In the genomic region with DNA sequence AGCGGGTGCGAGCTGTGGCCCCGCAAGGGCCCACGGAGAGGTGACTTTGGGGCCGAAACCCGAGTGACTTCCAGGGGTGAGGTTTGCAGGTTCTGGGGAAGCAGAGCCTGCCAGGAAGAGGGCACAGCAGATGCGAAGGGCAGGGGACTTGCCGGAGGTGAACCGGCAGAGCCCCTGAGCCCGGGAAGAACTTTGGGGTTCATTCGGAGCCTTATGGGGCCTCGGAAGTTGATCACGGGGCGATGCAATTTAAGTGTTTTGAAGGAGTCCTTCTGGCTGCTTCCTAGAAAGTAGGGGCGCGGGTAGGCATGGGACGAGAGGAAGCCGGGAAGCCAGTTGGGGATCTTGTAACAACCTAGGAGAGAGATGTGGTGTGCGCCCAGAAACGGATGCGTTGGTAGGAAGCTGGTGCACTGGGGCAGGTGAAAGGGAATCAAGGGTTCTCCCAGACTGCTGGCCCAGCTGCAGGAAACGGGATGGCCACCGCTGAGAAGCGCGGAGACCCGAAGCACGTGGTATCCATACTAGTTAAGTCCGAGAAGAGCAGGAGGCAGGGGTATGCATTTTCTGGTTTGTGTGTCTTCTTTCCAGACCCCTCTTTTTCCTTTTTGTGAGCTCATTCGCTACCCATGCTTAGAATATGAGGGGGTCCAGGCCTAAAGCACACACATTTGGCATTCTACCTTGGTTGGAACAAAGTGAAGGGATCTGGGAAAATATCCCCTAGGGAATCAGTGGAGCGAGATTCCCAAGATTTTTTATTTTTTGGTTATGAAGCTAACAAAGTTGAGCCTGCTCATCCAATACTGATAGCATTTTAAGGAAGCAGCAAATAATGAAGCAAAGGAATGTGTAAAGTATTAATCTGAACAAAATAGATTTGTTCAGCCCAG, we compare ENCODE assay signal across 8 cellular contexts. TPM values are rescaled to one million over a fixed set of nuclear protein-coding genes. Genes with fewer than 3 reads are reported as not detected.
DNase-seq lines count a peak whose midpoint lies in the region; ATAC-seq and TF ChIP-seq lines count a peak whose summit lies in the region.

No MANE protein-coding gene starts in this region.

- DNase-seq in NK-92 treated with Interleukin-12 subunit alpha and Interleukin-12 subunit beta, amount 100 ng/mL, for 24 hours (lab: John Stamatoyannopoulos, UW), result peak; percentile 26
- DNase-seq in NK-92 (lab: John Stamatoyannopoulos, UW; ENCODE audit: unreplicated experiment) (no peak), HCEC 1CT (peak; percentile 36), NCI-H1105 (lab: John Stamatoyannopoulos, UW) (peak; percentile 11), epithelial cell of prostate (ENCODE audit: low read depth, low spot score) (no peak), naive B cell (no peak), vagina (ENCODE audit: extremely low spot score in 2 of 2) (no peak)
- DNase-seq in activated CD4-positive, alpha-beta T cell treated with anti-CD3 and anti-CD28 coated beads for 24 hours (ENCODE audit: low read depth in 2 of 2), result peak; percentile 14 to 18

- H3K4me3 ChIP-seq in vagina, result peak overlapping the region; percentile 80 to 84

- no peak for TF ChIP-seq CTCF in vagina (IDR thresholded peaks at IDR 0.05)

- H3K36me3 ChIP-seq in vagina, result no peaks in the 10 kb centered on the region

- peak overlapping the region; percentile 80 to 96 (median 92) for H3K4me3 Mint-ChIP-seq in naive B cell

- H3K9me3 ChIP-seq in vagina, result no peaks in the 10 kb centered on the region

- peaks cover 20% of the 10 kb centered on the region for H3K4me1 ChIP-seq in vagina

- H3K36me3 Mint-ChIP-seq in naive B cell, result peaks cover 6 to 12% of the 10 kb centered on the region in 2 donors

- intact Hi-C loops in vagina (cut with DNase I), result loop anchor here (10.0 kb wide), 1 partner anchor 183 kb away; the partner anchor contains the start of gene HES6

- ATAC-seq in naive B cell (ENCODE audit: low read depth in 2 of 2), result peak; percentile 2 to 3

- H3K27me3 Mint-ChIP-seq in naive B cell, result peaks cover 9 to 10% (median 10%) of the 10 kb centered on the region in 3 donors

- TF ChIP-seq POLR2A in vagina (IDR thresholded peaks at IDR 0.05), result no peak

- H3K4me1 Mint-ChIP-seq in naive B cell, result peaks cover 26 to 34% (median 29%) of the 10 kb centered on the region in 3 donors

- H3K27ac ChIP-seq in epithelial cell of prostate (peak overlapping the region; percentile 73), vagina (peak overlapping the region; percentile 75)

- H3K27me3 ChIP-seq in vagina, result no peaks in the 10 kb centered on the region

- H3K27ac Mint-ChIP-seq in naive B cell, result peak overlapping the region in 5 of 6 donors; percentile 34 to 95 (median 78)

- H3K9me3 Mint-ChIP-seq in naive B cell, result peaks cover 0 to 8% (median 0%) of the 10 kb centered on the region in 7 donors

RNA-seq across cellular contexts. Expression of gene SCLY, which starts 0.8 kb away (rescaled TPM):
- polyA plus RNA-seq in naive B cell (ENCODE audit: low read depth in 6 of 6), result 10 to 100 TPM; 11.5 to 18.8 (median 15.6) TPM
- 13.5 TPM for total RNA-seq in vagina

RNA-seq across cellular contexts. Expression of gene ESPNL, which starts 38.6 kb away (rescaled TPM):
- polyA plus RNA-seq in naive B cell (ENCODE audit: low read depth in 6 of 6), result under 1 TPM in 2 of 6 donors, not detected in 4; 0.24 to 0.30 TPM
- 0.74 TPM for total RNA-seq in vagina

Comparison
In these comparisons a context has a peak if more than half of its experiments do, and no peak if none do; other contexts are left out.
1. DNase-seq: peak in NK-92 treated with Interleukin-12 subunit alpha and Interleukin-12 subunit beta, amount 100 ng/mL, for 24 hours (single experiment), HCEC 1CT (single experiment), NCI-H1105 (single experiment) and activated CD4-positive, alpha-beta T cell treated with anti-CD3 and anti-CD28 coated beads for 24 hours (2 of 2); none in NK-92 (single experiment), epithelial cell of prostate (single experiment), naive B cell (single experiment) and vagina (0 of 2).